27 cellular contexts compared by ENCODE assay signal in the genomic region with DNA sequence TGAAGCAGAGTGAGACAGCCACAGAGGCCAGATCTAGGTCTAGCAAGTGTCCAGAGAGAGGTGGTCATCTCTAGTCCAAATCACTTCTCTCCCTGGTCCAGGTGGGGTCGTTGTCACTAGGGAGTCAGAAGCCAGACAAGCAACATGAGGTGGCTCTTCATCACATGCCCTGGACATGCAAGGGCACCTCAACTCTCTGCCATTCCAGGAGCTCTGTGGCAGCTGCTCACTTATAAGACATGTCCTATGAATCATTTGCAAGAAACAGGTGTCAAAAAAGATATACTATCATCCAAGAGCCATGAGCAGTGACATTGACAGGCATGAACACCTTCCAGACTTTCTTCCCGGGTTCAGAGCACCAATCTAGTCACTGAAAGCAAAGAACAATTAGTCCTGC.
"Had no signal": no experiment of that assay in that cellular context is flagged by ENCODE, and none has a peak within 500 bp of the region (broad histone marks: within the 10 kb centered on the region; RNA-seq: fewer than 3 reads in every experiment).

No MANE protein-coding gene starts in this region.

- H3K9me3 Mint-ChIP-seq: activated CD4-positive, alpha-beta memory T cell treated with anti-CD3 and anti-CD28 coated beads for 36 hours; activated CD4-positive, alpha-beta T cell treated with anti-CD3 and anti-CD28 coated beads, Interleukin-2, amount 10 ng/mL, durations not matched to agents 24 days and 14 days; activated naive CD4-positive, alpha-beta T cell treated with anti-CD3 and anti-CD28 coated beads, Interleukin-2, amount 10 ng/mL, durations not matched to agents 7 days and 5 days; activated naive CD4-positive, alpha-beta T cell treated with anti-CD3 and anti-CD28 coated beads, Interleukin-2, amount 50 U/mL, for 72 hours; activated naive CD8-positive, alpha-beta T cell treated with anti-CD3 and anti-CD28 coated beads, Interleukin-2, amount 10 ng/mL, durations not matched to agents 7 days and 5 days; activated T-cell treated with anti-CD3 and anti-CD28 coated beads, Interleukin-2, amount 50 U/mL, for 72 hours; effector memory CD8-positive, alpha-beta T cell had no signal

- H3K27me3 ChIP-seq: ascending aorta, breast epithelium, esophagus squamous epithelium had no signal

- H3K4me1 Mint-ChIP-seq: activated CD4-positive, alpha-beta T cell treated with anti-CD3 and anti-CD28 coated beads for 36 hours; activated CD4-positive, alpha-beta T cell treated with anti-CD3 and anti-CD28 coated beads, Interleukin-2, amount 10 ng/mL, durations not matched to agents 24 days and 14 days; activated CD8-positive, alpha-beta memory T cell treated with anti-CD3 and anti-CD28 coated beads, Interleukin-2, amount 10 ng/mL, durations not matched to agents 7 days and 5 days; activated naive CD4-positive, alpha-beta T cell treated with anti-CD3 and anti-CD28 coated beads, Interleukin-2, amount 10 ng/mL, durations not matched to agents 7 days and 5 days had no signal

- H3K27ac ChIP-seq: ascending aorta, breast epithelium, epithelial cell of prostate, esophagus squamous epithelium had no signal

- DNase-seq: activated CD4-positive, alpha-beta memory T cell treated with anti-CD3 and anti-CD28 coated beads for 36 hours; activated CD4-positive, alpha-beta T cell treated with anti-CD3 and anti-CD28 coated beads for 36 hours; activated CD4-positive, alpha-beta T cell treated with anti-CD3 and anti-CD28 coated beads, Interleukin-2, amount 10 ng/mL, durations not matched to agents 24 days and 14 days; activated CD4-positive, CD25-positive, alpha-beta regulatory T cell; activated CD4-positive, CD25-positive, alpha-beta regulatory T cell treated with anti-CD3 and anti-CD28 coated beads, Interleukin-2, amount 50 U/mL, for 72 hours; activated CD8-positive, alpha-beta memory T cell treated with anti-CD3 and anti-CD28 coated beads, Interleukin-2, amount 10 ng/mL, durations not matched to agents 7 days and 5 days; activated CD8-positive, alpha-beta memory T cell treated with anti-CD3 and anti-CD28 coated beads, Interleukin-2, amount 50 U/mL, for 4 hours; activated CD8-positive, alpha-beta T cell treated with anti-CD3 and anti-CD28 coated beads, Interleukin-2, amount 10 ng/mL, durations not matched to agents 7 days and 5 days; activated gamma-delta T cell; activated naive CD4-positive, alpha-beta T cell; activated naive CD4-positive, alpha-beta T cell treated with anti-CD3 and anti-CD28 coated beads, Interleukin-2, amount 10 ng/mL, durations not matched to agents 7 days and 5 days; activated naive CD8-positive, alpha-beta T cell treated with anti-CD3 and anti-CD28 coated beads, Interleukin-2, amount 10 ng/mL, durations not matched to agents 7 days and 5 days; activated T-cell treated with anti-CD3 and anti-CD28 coated beads, Interleukin-2, amount 50 U/mL, for 1 hour; activated T-cell treated with anti-CD3 and anti-CD28 coated beads, Interleukin-2, amount 50 U/mL, for 72 hours; caudate nucleus; cortex of kidney; dermis blood vessel endothelial cell; effector CD4-positive, alpha-beta T cell; effector memory CD8-positive, alpha-beta T cell; esophagus squamous epithelium; foreskin melanocyte; T-helper 2 cell had no signal

- H3K4me3 ChIP-seq: ascending aorta, breast epithelium, esophagus squamous epithelium had no signal

- H3K27ac Mint-ChIP-seq: activated CD4-positive, alpha-beta memory T cell treated with anti-CD3 and anti-CD28 coated beads for 36 hours; activated CD4-positive, alpha-beta T cell treated with anti-CD3 and anti-CD28 coated beads for 36 hours; activated CD4-positive, alpha-beta T cell treated with anti-CD3 and anti-CD28 coated beads, Interleukin-2, amount 10 ng/mL, durations not matched to agents 24 days and 14 days; activated CD8-positive, alpha-beta memory T cell treated with anti-CD3 and anti-CD28 coated beads, Interleukin-2, amount 10 ng/mL, durations not matched to agents 7 days and 5 days; activated CD8-positive, alpha-beta T cell treated with anti-CD3 and anti-CD28 coated beads, Interleukin-2, amount 10 ng/mL, durations not matched to agents 7 days and 5 days; activated naive CD4-positive, alpha-beta T cell treated with anti-CD3 and anti-CD28 coated beads, Interleukin-2, amount 10 ng/mL, durations not matched to agents 7 days and 5 days; activated naive CD4-positive, alpha-beta T cell treated with anti-CD3 and anti-CD28 coated beads, Interleukin-2, amount 50 U/mL, for 72 hours; activated naive CD8-positive, alpha-beta T cell treated with anti-CD3 and anti-CD28 coated beads, Interleukin-2, amount 10 ng/mL, durations not matched to agents 7 days and 5 days; activated T-cell treated with anti-CD3 and anti-CD28 coated beads, Interleukin-2, amount 50 U/mL, for 72 hours; effector memory CD8-positive, alpha-beta T cell had no signal

- ATAC-seq: activated CD4-positive, alpha-beta T cell treated with anti-CD3 and anti-CD28 coated beads for 36 hours; activated CD8-positive, alpha-beta memory T cell treated with anti-CD3 and anti-CD28 coated beads, Interleukin-2, amount 10 ng/mL, durations not matched to agents 7 days and 5 days; activated CD8-positive, alpha-beta T cell treated with anti-CD3 and anti-CD28 coated beads, Interleukin-2, amount 10 ng/mL, durations not matched to agents 7 days and 5 days; activated naive CD4-positive, alpha-beta T cell treated with anti-CD3 and anti-CD28 coated beads, Interleukin-2, amount 50 U/mL, for 72 hours; activated T-cell treated with anti-CD3 and anti-CD28 coated beads, Interleukin-2, amount 50 U/mL, for 72 hours; effector memory CD8-positive, alpha-beta T cell had no signal

- H3K4me3 Mint-ChIP-seq: activated CD4-positive, alpha-beta memory T cell treated with anti-CD3 and anti-CD28 coated beads for 36 hours; activated CD4-positive, alpha-beta T cell treated with anti-CD3 and anti-CD28 coated beads for 36 hours; activated CD4-positive, alpha-beta T cell treated with anti-CD3 and anti-CD28 coated beads, Interleukin-2, amount 10 ng/mL, durations not matched to agents 24 days and 14 days; activated CD8-positive, alpha-beta memory T cell treated with anti-CD3 and anti-CD28 coated beads, Interleukin-2, amount 10 ng/mL, durations not matched to agents 7 days and 5 days; activated CD8-positive, alpha-beta T cell treated with anti-CD3 and anti-CD28 coated beads, Interleukin-2, amount 10 ng/mL, durations not matched to agents 7 days and 5 days; activated naive CD4-positive, alpha-beta T cell treated with anti-CD3 and anti-CD28 coated beads, Interleukin-2, amount 10 ng/mL, durations not matched to agents 7 days and 5 days; activated naive CD8-positive, alpha-beta T cell treated with anti-CD3 and anti-CD28 coated beads, Interleukin-2, amount 10 ng/mL, durations not matched to agents 7 days and 5 days; activated T-cell treated with anti-CD3 and anti-CD28 coated beads, Interleukin-2, amount 50 U/mL, for 72 hours; brain; effector memory CD8-positive, alpha-beta T cell had no signal

- H3K36me3 Mint-ChIP-seq: activated CD4-positive, alpha-beta memory T cell treated with anti-CD3 and anti-CD28 coated beads for 36 hours; activated CD8-positive, alpha-beta memory T cell treated with anti-CD3 and anti-CD28 coated beads, Interleukin-2, amount 10 ng/mL, durations not matched to agents 7 days and 5 days; activated naive CD4-positive, alpha-beta T cell treated with anti-CD3 and anti-CD28 coated beads, Interleukin-2, amount 10 ng/mL, durations not matched to agents 7 days and 5 days; activated naive CD4-positive, alpha-beta T cell treated with anti-CD3 and anti-CD28 coated beads, Interleukin-2, amount 50 U/mL, for 72 hours; activated naive CD8-positive, alpha-beta T cell treated with anti-CD3 and anti-CD28 coated beads, Interleukin-2, amount 10 ng/mL, durations not matched to agents 7 days and 5 days; brain had no signal

- H3K4me1 ChIP-seq: ascending aorta, breast epithelium, esophagus squamous epithelium had no signal

- H3K9me3 ChIP-seq: ascending aorta, breast epithelium, esophagus squamous epithelium had no signal

- H3K36me3 ChIP-seq: ascending aorta, breast epithelium, esophagus squamous epithelium had no signal
